In genomic region chr1:231039161-231040018, GRCh38 we compare ENCODE assay signal across 8 cellular contexts. TPM values are rescaled to one million over a fixed set of nuclear protein-coding genes. Genes with fewer than 3 reads are reported as not detected.
DNase-seq lines count a peak whose midpoint lies in the region; ATAC-seq and TF ChIP-seq lines count a peak whose summit lies in the region.

No MANE protein-coding gene starts in this region.

- CTCF ChIA-PET in activated CD8-positive, alpha-beta T cell treated with anti-CD3 and anti-CD28 coated beads for 36 hours (lab: Charles Lee) = interaction anchor here (1.3 to 2.4 kb wide), 3 partner anchors 14 to 53 kb away, joined by 3 to 6 read pairs (median 4); no protein-coding TSS in a partner anchor

- H4K91ac ChIP-seq in H9 (ENCODE audit: insufficient read length, low read depth, low read length) = no peak overlapping the region

- no peak overlapping the region for H2AFZ ChIP-seq in H9 (ENCODE audit: low read length)

- no peaks in the 10 kb centered on the region for H3K79me1 ChIP-seq in H9 (ENCODE audit: insufficient read depth, low read depth, low read length, poor library complexity, severe bottlenecking)

- H3K23ac ChIP-seq in H9 (ENCODE audit: insufficient read length, low read depth, low read length) = no peak overlapping the region

- H2BK15ac ChIP-seq in H9 (ENCODE audit: low read depth, low read length) = no peak overlapping the region

- no peak overlapping the region for H3K56ac ChIP-seq in H9 (ENCODE audit: insufficient read length, low read depth, low read length)

- no peak overlapping the region for H2BK120ac ChIP-seq in H9 (ENCODE audit: low read depth, low read length, poor library complexity, severe bottlenecking)

- H2BK20ac ChIP-seq in H9 (ENCODE audit: low read depth, low read length, poor library complexity, severe bottlenecking) = no peak overlapping the region

- H3K9me3 Mint-ChIP-seq in H9 = no peaks in the 10 kb centered on the region; a peak in 2 of 5 replicates
- no peaks in the 10 kb centered on the region for H3K9me3 Mint-ChIP-seq in activated CD8-positive, alpha-beta T cell treated with anti-CD3 and anti-CD28 coated beads for 36 hours
- H3K9me3 Mint-ChIP-seq in endothelial cell (ENCODE audit: unreplicated experiment) = no peaks in the 10 kb centered on the region

- H3K27me3 ChIP-seq in GM06990 (replicated peaks; ENCODE audit: control insufficient read depth, insufficient read depth, low read length) (peaks cover 1% of the 10 kb centered on the region; the same call in 1 of the 2 replicates), H9 (ENCODE audit: insufficient read depth, low read length) (peaks cover 46% of the 10 kb centered on the region; the same call in 1 of the 2 replicates), mucosa of stomach (ENCODE audit: control insufficient read depth, insufficient read depth, low read length) (peaks cover 31% of the 10 kb centered on the region), subcutaneous abdominal adipose tissue (ENCODE audit: control insufficient read depth in 5 of 5, insufficient read depth in 4 of 5, low read length in 5 of 5) (no peaks in the 10 kb centered on the region)

- no peak overlapping the region for H3T11ph ChIP-seq in H9 (ENCODE audit: low read length)

- H3K4me3 ChIP-seq in GM06990 (replicated peaks; ENCODE audit: low read depth, low read length) (peak overlapping the region; percentile 57), NB4 (ENCODE audit: low read depth, low read length) (peak overlapping the region; percentile 59), mucosa of stomach (ENCODE audit: low read length) (peak overlapping the region; percentile 38), subcutaneous abdominal adipose tissue (ENCODE audit: low read depth in 1 of 5, low read length in 5 of 5) (peak overlapping the region; percentile 69 to 83 (median 80))

- H3K27ac ChIP-seq in H9 (ENCODE audit: insufficient read length, low read depth, low read length) (no peak overlapping the region), subcutaneous abdominal adipose tissue (ENCODE audit: low read depth, low read length) (peak overlapping the region; percentile 89)

- no peak overlapping the region for H3K27ac Mint-ChIP-seq in H9
- H3K27ac Mint-ChIP-seq in activated CD8-positive, alpha-beta T cell treated with anti-CD3 and anti-CD28 coated beads for 36 hours = peak overlapping the region; percentile 30
- H3K27ac Mint-ChIP-seq in endothelial cell (ENCODE audit: unreplicated experiment) = no peak overlapping the region

- no CpG with 5 or more reads among the region's 91 CpGs for WGBS in H9 (ENCODE audit: extremely low coverage, insufficient read length, low lambda C conversion rate)

- no peaks in the 10 kb centered on the region for H3K79me2 ChIP-seq in H9 (ENCODE audit: insufficient read depth, low read length)

- H3K4me1 ChIP-seq in H9 (ENCODE audit: insufficient read depth, low read length) = no peaks in the 10 kb centered on the region
- peaks cover 17% of the 10 kb centered on the region for H3K4me1 ChIP-seq in mucosa of stomach (ENCODE audit: control insufficient read depth, insufficient read depth, low read length)
- H3K4me1 ChIP-seq in subcutaneous abdominal adipose tissue (ENCODE audit: control insufficient read depth in 5 of 5, insufficient read depth in 5 of 5, low read length in 5 of 5) = peaks cover 10 to 60% (median 45%) of the 10 kb centered on the region in 5 donors

- no peaks in the 10 kb centered on the region for H4K20me1 ChIP-seq in H9 (ENCODE audit: control insufficient read depth, insufficient read depth, insufficient read length)

- peaks cover 12% of the 10 kb centered on the region for H3K23me2 ChIP-seq in H9 (ENCODE audit: insufficient read length, low read depth, low read length, poor library complexity, severe bottlenecking)

- H3K14ac ChIP-seq in H9 (ENCODE audit: insufficient read depth, low read length) = no peak overlapping the region

- H2BK12ac ChIP-seq in H9 (ENCODE audit: insufficient read length, low read depth, low read length) = no peak overlapping the region

- H3K36me3 ChIP-seq in GM06990 (ENCODE audit: control insufficient read depth, insufficient read depth, low read length) = no peaks in the 10 kb centered on the region
- no peaks in the 10 kb centered on the region for H3K36me3 ChIP-seq in mucosa of stomach (ENCODE audit: control insufficient read depth, insufficient read depth, low read length)
- H3K36me3 ChIP-seq in subcutaneous abdominal adipose tissue (ENCODE audit: control insufficient read depth in 5 of 5, insufficient read depth in 5 of 5, low read length in 5 of 5) = no peaks in the 10 kb centered on the region

- TF ChIP-seq CTCF in GM06990 (IDR thresholded peaks at IDR 0.05; ENCODE audit: insufficient read depth, low read length, poor library complexity, severe bottlenecking) (no peak), H9 (conservative IDR thresholded peaks at IDR 0.05) (no peak), NB4 (IDR thresholded peaks at IDR 0.05; ENCODE audit: low read depth, low read length) (no peak), endothelial cell (IDR thresholded peaks at IDR 0.05; ENCODE audit: unreplicated experiment) (no peak)
- no peak for TF ChIP-seq CTCF in activated CD8-positive, alpha-beta T cell treated with anti-CD3 and anti-CD28 coated beads for 36 hours (IDR thresholded peaks at IDR 0.05)

- no peak overlapping the region for H4K5ac ChIP-seq in H9 (ENCODE audit: insufficient read length, low read depth, low read length)

- intact Hi-C loops in activated CD8-positive, alpha-beta T cell treated with anti-CD3 and anti-CD28 coated beads for 36 hours (cut with micrococcal nuclease) = loop anchor here (10.0 kb wide), 1 partner anchor 175 kb away; no protein-coding TSS in a partner anchor

- no peak overlapping the region for H2AK5ac ChIP-seq in H9 (ENCODE audit: insufficient read length, low read length)

- H3K4me2 ChIP-seq in H9 (ENCODE audit: insufficient read depth, insufficient read length, low read length) = peak overlapping the region; percentile 45

- H3K4ac ChIP-seq in H9 (ENCODE audit: low read depth, low read length) = no peak overlapping the region

- DNase-seq in GM06990 (ENCODE audit: extremely low read depth, insufficient read length) (peak; percentile 25), H9 (peak; percentile 43), NB4 (ENCODE audit: low read depth) (peak; percentile 73), endothelial cell (ENCODE audit: low spot score) (peak; percentile 32), NCI-H187 (lab: John Stamatoyannopoulos, UW) (no peak)
- DNase-seq in activated CD8-positive, alpha-beta T cell treated with anti-CD3 and anti-CD28 coated beads for 36 hours = peak; percentile 58

- peaks cover under 1% of the 10 kb centered on the region for H3K9me3 ChIP-seq in H9 (ENCODE audit: control insufficient read depth, low read depth, low read length)
- no peaks in the 10 kb centered on the region for H3K9me3 ChIP-seq in mucosa of stomach (ENCODE audit: control insufficient read depth, low read length)
- peaks cover 0 to under 1% (median 0%) of the 10 kb centered on the region in 5 donors for H3K9me3 ChIP-seq in subcutaneous abdominal adipose tissue (ENCODE audit: control insufficient read depth in 5 of 5, low read length in 5 of 5)

- H3K36me3 Mint-ChIP-seq in H9 (ENCODE audit: insufficient read depth in 1 of 3, low read depth in 3 of 3) (no peaks in the 10 kb centered on the region; a peak in 1 of 7 replicates), endothelial cell (ENCODE audit: low read depth, unreplicated experiment) (peaks cover 13% of the 10 kb centered on the region)
- peaks cover 10% of the 10 kb centered on the region for H3K36me3 Mint-ChIP-seq in activated CD8-positive, alpha-beta T cell treated with anti-CD3 and anti-CD28 coated beads for 36 hours (ENCODE audit: low read depth)

- no peak overlapping the region for H4K8ac ChIP-seq in H9 (replicated peaks; ENCODE audit: insufficient read length, low read depth, low read length)

- peak; percentile 53 for ATAC-seq in activated CD8-positive, alpha-beta T cell treated with anti-CD3 and anti-CD28 coated beads for 36 hours

- H3K18ac ChIP-seq in H9 (ENCODE audit: insufficient read length, low read depth, low read length) = no peak overlapping the region

- no peak overlapping the region for H2BK5ac ChIP-seq in H9 (ENCODE audit: insufficient read length, low read length)

- H3K4me1 Mint-ChIP-seq in H9 (peaks cover 7 to 10% of the 10 kb centered on the region in 2 experiments), endothelial cell (ENCODE audit: unreplicated experiment) (peaks cover 26% of the 10 kb centered on the region)
- peaks cover 32% of the 10 kb centered on the region for H3K4me1 Mint-ChIP-seq in activated CD8-positive, alpha-beta T cell treated with anti-CD3 and anti-CD28 coated beads for 36 hours (ENCODE audit: low read depth)

- H3K9ac ChIP-seq in H9 (ENCODE audit: extremely low read depth, insufficient read length, low read length) = no peak overlapping the region
- H3K9ac ChIP-seq in mucosa of stomach (ENCODE audit: low read length) = peak overlapping the region; percentile 61
- H3K9ac ChIP-seq in subcutaneous abdominal adipose tissue (ENCODE audit: low read length in 5 of 5) = peak overlapping the region; percentile 82 to 93 (median 87)

- POLR2A ChIA-PET in activated CD8-positive, alpha-beta T cell treated with anti-CD3 and anti-CD28 coated beads for 36 hours (lab: Charles Lee) = interaction anchor here (1.8 kb wide), 1 partner anchor 11 kb away, joined by 5 read pairs; no protein-coding TSS in a partner anchor

- TF ChIP-seq POLR2A in NB4 (IDR thresholded peaks at IDR 0.05; ENCODE audit: extremely low read depth, insufficient read length) = no peak

- peak overlapping the region; percentile 58 to 79 for H3K4me3 Mint-ChIP-seq in H9
- H3K4me3 Mint-ChIP-seq in activated CD8-positive, alpha-beta T cell treated with anti-CD3 and anti-CD28 coated beads for 36 hours = peak overlapping the region; percentile 79
- peak overlapping the region; percentile 95 for H3K4me3 Mint-ChIP-seq in endothelial cell (ENCODE audit: unreplicated experiment)

- H3K27me3 Mint-ChIP-seq in H9 (ENCODE audit: low read depth) (peaks cover 96% of the 10 kb centered on the region), endothelial cell (ENCODE audit: unreplicated experiment) (peaks cover 13% of the 10 kb centered on the region)
- H3K27me3 Mint-ChIP-seq in activated CD8-positive, alpha-beta T cell treated with anti-CD3 and anti-CD28 coated beads for 36 hours = peaks cover 2% of the 10 kb centered on the region

RNA-seq across cellular contexts. Expression of gene FAM89A, which starts 0.7 kb away (rescaled TPM):
- total RNA-seq in H9 (2021) = 1.4 and 1.5 TPM in 2 replicates
- 10 to 100 TPM; 11.1 to 14.2 TPM for total RNA-seq in activated CD8-positive, alpha-beta T cell treated with anti-CD3 and anti-CD28 coated beads for 36 hours
- 48.0 TPM for total RNA-seq in endothelial cell (ENCODE audit: unreplicated experiment)

Comparison
In these comparisons a context has a peak if more than half of its experiments do, and no peak if none do; other contexts are left out.
1. DNase-seq: peak in GM06990 (single experiment), H9 (single experiment), NB4 (single experiment), activated CD8-positive, alpha-beta T cell treated with anti-CD3 and anti-CD28 coated beads for 36 hours (single experiment) and endothelial cell (single experiment); none in NCI-H187 (0 of 2).
2. Peak in every context shown above with its lines, with median percentiles within 50 percentile points of each other: H3K4me3 ChIP-seq and H3K4me3 Mint-ChIP-seq.